8 cellular contexts compared by ENCODE assay signal in the genomic region with DNA sequence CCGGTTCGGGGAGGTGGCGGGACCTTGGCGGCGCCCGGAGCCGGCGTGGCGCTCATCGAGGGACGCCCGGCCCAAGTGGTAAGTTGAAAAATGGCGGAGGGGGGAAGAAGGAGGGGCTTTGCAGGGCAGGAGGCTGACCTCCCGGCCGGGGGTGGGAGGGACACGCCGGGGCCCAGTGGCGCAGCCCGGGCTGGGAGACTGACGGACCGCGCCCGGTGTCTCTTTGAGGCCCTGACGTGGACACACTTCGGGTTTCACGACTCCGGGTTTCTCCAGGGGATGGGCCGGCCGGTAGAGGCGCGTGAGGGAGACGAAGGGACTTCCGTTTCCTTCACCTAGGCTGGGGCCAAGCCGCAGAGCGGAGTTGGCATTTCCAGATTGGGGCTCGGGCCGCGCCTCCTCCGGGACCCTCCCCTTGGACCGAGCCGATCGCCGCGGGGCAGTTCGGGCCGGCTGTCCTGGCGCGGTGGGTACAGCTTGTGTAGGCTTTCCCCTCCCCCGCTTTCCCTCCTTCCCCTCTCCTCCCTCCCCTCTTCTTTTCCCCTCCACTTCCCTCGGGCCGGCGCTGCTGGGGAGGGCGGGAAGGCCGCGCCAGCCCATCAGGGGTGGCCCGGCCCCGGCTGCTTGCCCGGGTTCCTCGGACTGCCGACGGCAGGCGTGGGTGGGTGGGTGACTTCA. TPM values are rescaled to one million over a fixed set of nuclear protein-coding genes. Genes with fewer than 3 reads are reported as not detected.
A peak's percentile ranks its signal among the peaks of the same experiment; 100 is the strongest.
DNase-seq lines count a peak whose midpoint lies in the region; ATAC-seq and TF ChIP-seq lines count a peak whose summit lies in the region.

A gene (plus strand): TSS at position 226 of the 678 bp plus-strand sequence. CDS start 25,610 bp downstream, outside the sequence.

- peaks cover 3% of the 10 kb centered on the region; the same call in 1 of the 2 replicates for H3K4me1 ChIP-seq in BE2C
- H3K4me1 ChIP-seq in duodenal mucosa (ENCODE audit: control insufficient read depth in 1 of 2, insufficient read depth in 2 of 2, low read length in 2 of 2) = peaks cover 3 to 7% of the 10 kb centered on the region in 2 donors

- TF ChIP-seq POLR2A in lower leg skin (IDR thresholded peaks at IDR 0.05) = no peak

- DNase-seq in BE2C (peak; percentile 85), NCI-H69 (lab: John Stamatoyannopoulos, UW) (peak; percentile 93), lower leg skin (ENCODE audit: low spot score in 2 of 2) (peak; percentile 61 to 94)
- DNase-seq in activated CD4-positive, alpha-beta memory T cell treated with anti-CD3 and anti-CD28 coated beads for 36 hours = peak; percentile 81
- peak; percentile 1 to 35 (median 19) for DNase-seq in stimulated activated CD4-positive, alpha-beta T cell treated with anti-CD3 and anti-CD28 coated beads, TNF-alpha, amount 100 ng/mL, for 1 hour (ENCODE audit: low read depth in 3 of 3, low spot score in 1 of 3)

- H3K27me3 ChIP-seq in BE2C (no peaks in the 10 kb centered on the region), duodenal mucosa (ENCODE audit: control insufficient read depth in 1 of 2, insufficient read depth in 2 of 2, low read length in 2 of 2) (no peaks in the 10 kb centered on the region)

- WGBS in lower leg skin, 2 donors = 0 to 28% methylated on average over 19 to 59 of the region's 62 CpGs

- peak within 1 kb of the TSS; percentile 84 for H3K4me3 Mint-ChIP-seq in activated CD4-positive, alpha-beta memory T cell treated with anti-CD3 and anti-CD28 coated beads for 36 hours

- CTCF ChIA-PET in activated CD4-positive, alpha-beta memory T cell treated with anti-CD3 and anti-CD28 coated beads for 36 hours (lab: Charles Lee) = interaction anchor here (1.6 kb wide), 1 partner anchor 24 kb away, joined by 5 read pairs; no protein-coding TSS in a partner anchor

- peak within 1 kb of the TSS; percentile 94 for H3K27ac ChIP-seq in duodenal mucosa (ENCODE audit: low read depth, low read length)

- H3K9me3 Mint-ChIP-seq in activated CD4-positive, alpha-beta memory T cell treated with anti-CD3 and anti-CD28 coated beads for 36 hours = no peaks in the 10 kb centered on the region

- no peaks in the 10 kb centered on the region for H3K36me3 Mint-ChIP-seq in activated CD4-positive, alpha-beta memory T cell treated with anti-CD3 and anti-CD28 coated beads for 36 hours

- peak within 1 kb of the TSS; percentile 74 for H3K9ac ChIP-seq in duodenal mucosa (ENCODE audit: low read depth in 1 of 2, low read length in 2 of 2)

- H3K36me3 ChIP-seq in BE2C (no peaks in the 10 kb centered on the region), duodenal mucosa (ENCODE audit: control insufficient read depth in 1 of 2, insufficient read depth in 2 of 2, low read length in 2 of 2) (no peaks in the 10 kb centered on the region)

- intact Hi-C loops in activated CD4-positive, alpha-beta memory T cell treated with anti-CD3 and anti-CD28 coated beads for 36 hours (cut with micrococcal nuclease) = loop anchor here (1.0 to 10.0 kb wide), 4 partner anchors 19 to 205 kb away; a partner anchor contains a TSS
- intact Hi-C loops in lower leg skin (cut with DNase I; ENCODE audit: low total_unique reads) = no loop called here

- TF ChIP-seq CTCF in BE2C (IDR thresholded peaks at IDR 0.05; ENCODE audit: low read depth, low read length) (no peak), lower leg skin (IDR thresholded peaks at IDR 0.05) (no peak)

- ATAC-seq in GM19025 (IDR thresholded peaks at IDR 0.05; ENCODE audit: low read depth, unreplicated experiment) (peak; percentile 77), HG03280 (IDR thresholded peaks at IDR 0.05; ENCODE audit: unreplicated experiment) (peak; percentile 79)

- no peaks in the 10 kb centered on the region for H3K27me3 Mint-ChIP-seq in activated CD4-positive, alpha-beta memory T cell treated with anti-CD3 and anti-CD28 coated beads for 36 hours

- peak within 1 kb of the TSS; percentile 93 for H3K27ac Mint-ChIP-seq in activated CD4-positive, alpha-beta memory T cell treated with anti-CD3 and anti-CD28 coated beads for 36 hours

- POLR2A ChIA-PET in activated CD4-positive, alpha-beta memory T cell treated with anti-CD3 and anti-CD28 coated beads for 36 hours (lab: Charles Lee) = interaction anchor here (1.2 kb wide), 1 partner anchor 103 kb away, joined by 3 read pairs; no protein-coding TSS in a partner anchor

- H3K4me1 Mint-ChIP-seq in activated CD4-positive, alpha-beta memory T cell treated with anti-CD3 and anti-CD28 coated beads for 36 hours (ENCODE audit: low read depth) = peaks cover 19% of the 10 kb centered on the region

- H3K4me3 ChIP-seq in BE2C (ENCODE audit: low read depth, low read length) (peak within 1 kb of the TSS; percentile 77), duodenal mucosa (ENCODE audit: low read depth in 1 of 2, low read length in 2 of 2) (peak within 1 kb of the TSS; percentile 73 to 79), lower leg skin (ENCODE audit: low read depth, poor library complexity, severe bottlenecking) (peak within 1 kb of the TSS; percentile 68)

- H3K9me3 ChIP-seq in BE2C (no peaks in the 10 kb centered on the region), duodenal mucosa (ENCODE audit: control insufficient read depth in 1 of 2, low read length in 2 of 2) (no peaks in the 10 kb centered on the region)

RNA-seq across cellular contexts. Expression of the gene that starts here (rescaled TPM):
- polyA plus RNA-seq in BE2C (2012; ENCODE audit: insufficient read depth, insufficient read length, low read depth) = 13.3 TPM
- total RNA-seq in activated CD4-positive, alpha-beta memory T cell treated with anti-CD3 and anti-CD28 coated beads for 36 hours = 10 to 100 TPM; 33.9 to 36.1 TPM
- 10 to 100 TPM; 21.9 to 39.4 (median 33.3) TPM for total RNA-seq in lower leg skin

Comparison
In these comparisons a context has a peak if more than half of its experiments do, and no peak if none do; other contexts are left out.
1. Peak in every context shown above with its lines: DNase-seq, ATAC-seq, H3K4me3 ChIP-seq and H3K27ac ChIP-seq.
2. DNase-seq: peak in every context shown above with its lines; median percentile 93 in NCI-H69; 85 in BE2C; 81 in activated CD4-positive, alpha-beta memory T cell treated with anti-CD3 and anti-CD28 coated beads for 36 hours; 78 in lower leg skin; 19 in stimulated activated CD4-positive, alpha-beta T cell treated with anti-CD3 and anti-CD28 coated beads, TNF-alpha, amount 100 ng/mL, for 1 hour.